8 cellular contexts compared by ENCODE assay signal in genomic region chr17:82751571-82752370, GRCh38. TPM values are rescaled to one million over a fixed set of nuclear protein-coding genes. Genes with fewer than 3 reads are reported as not detected.
DNase-seq lines count a peak whose midpoint lies in the region; ATAC-seq, FAIRE-seq and TF ChIP-seq lines count a peak whose summit lies in the region.

TBCD (plus strand) TSS chr17:82752065; CDS start chr17:82752194, 129 bp downstream.

- peak; percentile 76 for ATAC-seq in HG03439 (IDR thresholded peaks at IDR 0.05; ENCODE audit: unreplicated experiment)
- peak; percentile 87 for ATAC-seq in left lobe of liver

- TF ChIP-seq CTCF in coronary artery (IDR thresholded peaks at IDR 0.05) = no peak

- peak; percentile 56 for FAIRE-seq in GM19239 (lab: Jason Lieb, UNC)

- DNase-seq in Ammon's horn (ENCODE audit: low spot score) = peak; percentile 95
- peak; percentile 89 for DNase-seq in GM19239 (ENCODE audit: insufficient read length, low spot score)
- DNase-seq in NCI-H748 (lab: John Stamatoyannopoulos, UW; ENCODE audit: unreplicated experiment) = peak; percentile 93
- DNase-seq in activated CD4-positive, alpha-beta T cell treated with anti-CD3 and anti-CD28 coated beads, Interleukin-2, amount 50 U/mL, for 1 hour = peak; percentile 89
- DNase-seq in coronary artery (ENCODE audit: low spot score) = peak; percentile 92
- peak; percentile 90 for DNase-seq in left lobe of liver (ENCODE audit: low spot score)
- DNase-seq in stimulated activated CD4-positive, alpha-beta T cell treated with anti-CD3 and anti-CD28 coated beads, Interleukin-1b, Interleukin-23, amount 100 ng/mL, for 48 hours = peak; percentile 82

- peak within 1 kb of the TSS; percentile 99 for H3K4me3 ChIP-seq in coronary artery

- peak within 1 kb of the TSS; percentile 80 to 96 for H3K27ac ChIP-seq in coronary artery

RNA-seq across cellular contexts. Expression of gene TBCD, which starts in this region (rescaled TPM):
- 46.2 TPM for total RNA-seq in left lobe of liver

Comparison
In these comparisons a context has a peak if more than half of its experiments do, and no peak if none do; other contexts are left out.
1. Peak in every context shown above with its lines: DNase-seq, ATAC-seq, H3K4me3 ChIP-seq and H3K27ac ChIP-seq.